Comparison of ENCODE assay signal across 9 cellular contexts in the genomic region with DNA sequence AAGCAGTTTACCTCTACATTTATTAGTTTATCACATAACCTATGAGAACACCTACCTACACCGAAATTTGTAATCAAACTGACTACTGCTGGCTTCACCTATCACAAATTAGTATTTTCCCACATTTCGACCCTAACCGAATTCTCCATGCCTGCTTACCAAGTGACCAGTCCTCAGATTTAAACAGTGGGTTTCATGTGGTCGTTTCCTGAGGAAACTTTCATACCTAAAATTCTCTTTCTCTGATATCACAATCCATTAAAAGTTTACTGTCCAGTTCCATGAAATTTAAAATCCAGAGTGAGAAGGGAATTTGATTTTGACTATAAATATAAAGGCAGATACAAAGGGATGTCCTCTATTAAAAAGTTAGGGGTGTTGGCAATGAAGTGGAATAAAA. TPM values are rescaled to one million over a fixed set of nuclear protein-coding genes. Genes with fewer than 3 reads are reported as not detected.
DNase-seq lines count a peak whose midpoint lies in the region; ATAC-seq, FAIRE-seq and TF ChIP-seq lines count a peak whose summit lies in the region.
"Had no signal": no experiment of that assay in that cellular context is flagged by ENCODE, and none has a peak within 500 bp of the region (broad histone marks: within the 10 kb centered on the region; RNA-seq: fewer than 3 reads in every experiment).

No MANE protein-coding gene starts in this region.

- intact Hi-C loops in PC-9 (cut with micrococcal nuclease; ENCODE audit: unreplicated experiment), result no loop called here
- intact Hi-C loops in head of caudate nucleus (cut with DNase I), result no loop called here

- POLR2A ChIA-PET in A549 (lab: Yijun Ruan, JAX) (interaction anchor here (0.7 to 2.5 kb wide), 4 partner anchors 8 to 347 kb away, joined by 3 to 9 read pairs (median 4); no protein-coding TSS in a partner anchor), PC-9 (lab: Charles Lee; ENCODE audit: unreplicated experiment) (no interaction called here)

- peak overlapping the region; percentile 90 for H3K4me3 ChIP-seq in A549
- no peak overlapping the region for H3K4me3 ChIP-seq in PC-9
- peak overlapping the region; percentile 79 for H3K4me3 ChIP-seq in epithelial cell of esophagus (ENCODE audit: low read length)
- H3K4me3 ChIP-seq in neural progenitor cell, result no peak overlapping the region

- peaks cover 67% of the 10 kb centered on the region for H3K4me1 ChIP-seq in A549
- H3K4me1 ChIP-seq in PC-9 (replicated peaks; ENCODE audit: insufficient read depth), result peaks cover 21% of the 10 kb centered on the region
- peaks cover 6% of the 10 kb centered on the region for H3K4me1 ChIP-seq in neural progenitor cell

- FAIRE-seq in A549 (lab: Jason Lieb, UNC), result no peak

- ATAC-seq in A549, result no peak

- H3K79me2 ChIP-seq in PC-9 (ENCODE audit: low read depth) (peaks cover 11% of the 10 kb centered on the region), neural progenitor cell (ENCODE audit: low read depth) (no peaks in the 10 kb centered on the region)

- no peak overlapping the region for H2AFZ ChIP-seq in PC-9
- H2AFZ ChIP-seq in neural progenitor cell (replicated peaks), result no peak overlapping the region

- TF ChIP-seq RAD21 in A549 (conservative IDR thresholded peaks at IDR 0.05 in 1 of 2, IDR thresholded peaks at IDR 0.05 in 1 of 2), result no peak

- H3K36me3 ChIP-seq in PC-9 (ENCODE audit: low read depth), result no peaks in the 10 kb centered on the region
- no peaks in the 10 kb centered on the region for H3K36me3 ChIP-seq in neural progenitor cell

- no peaks in the 10 kb centered on the region for H3K9me2 ChIP-seq in PC-9 (ENCODE audit: insufficient read depth)

- no peak overlapping the region for H3K27ac Mint-ChIP-seq in neural progenitor cell
- no peak overlapping the region for H3K27ac Mint-ChIP-seq in T-helper 2 cell treated with Interferon-gamma antibody and Interleukin-4, amounts not matched to agents 5 μg/mL and 100 μg/mL, for 36 hours
- H3K27ac Mint-ChIP-seq: activated naive CD4-positive, alpha-beta T cell treated with anti-CD3 and anti-CD28 coated beads, Interleukin-2, amount 50 U/mL, for 24 hours had no signal

- WGBS in A549 (ENCODE audit: missing lambda C conversion rate), result 5% methylated on average over 4 of the region's 4 CpGs

- DNase-seq in A549 (ENCODE audit: low read depth in 1 of 2, low spot score in 1 of 2), result no peak
- no peak for DNase-seq in PC-9
- DNase-seq in epithelial cell of esophagus (ENCODE audit: low read depth), result no peak
- DNase-seq in neural progenitor cell (ENCODE audit: low spot score), result no peak
- DNase-seq in head of caudate nucleus, result no peak
- DNase-seq in foreskin melanocyte, result no peak
- no peak for DNase-seq in LoVo (ENCODE audit: low spot score)
- DNase-seq in T-helper 2 cell treated with Interferon-gamma antibody and Interleukin-4, amounts not matched to agents 5 μg/mL and 100 μg/mL, for 36 hours (ENCODE audit: low spot score), result no peak

- H3F3A ChIP-seq in PC-9 (ENCODE audit: insufficient read depth, low read depth) (peaks cover 6% of the 10 kb centered on the region), neural progenitor cell (ENCODE audit: low read depth) (peaks cover 17% of the 10 kb centered on the region)

- H3K27me3 ChIP-seq in PC-9 (ENCODE audit: insufficient read depth, low read depth), result no peaks in the 10 kb centered on the region
- peaks cover 24% of the 10 kb centered on the region for H3K27me3 ChIP-seq in neural progenitor cell

- H4K20me1 ChIP-seq in PC-9 (ENCODE audit: insufficient read depth) (no peaks in the 10 kb centered on the region), neural progenitor cell (ENCODE audit: low read depth) (no peaks in the 10 kb centered on the region)

- TF ChIP-seq CTCF in A549 (IDR thresholded peaks at IDR 0.05), result no peak
- no peak for TF ChIP-seq CTCF in PC-9 (conservative IDR thresholded peaks at IDR 0.05)
- no peak for TF ChIP-seq CTCF in epithelial cell of esophagus (IDR thresholded peaks at IDR 0.05; ENCODE audit: insufficient read depth, low read depth, low read length, missing control alignments)
- no peak for TF ChIP-seq CTCF in neural progenitor cell (IDR thresholded peaks at IDR 0.05)

- no peak for TF ChIP-seq POLR2A in A549 (IDR thresholded peaks at IDR 0.05; ENCODE audit: low read length)

- H3K4me2 ChIP-seq in A549 (peak overlapping the region; percentile 97), PC-9 (peak overlapping the region; percentile 80), neural progenitor cell (peak overlapping the region; percentile 84)

- H3K27me3 Mint-ChIP-seq in neural progenitor cell (ENCODE audit: insufficient read depth, low read depth), result peaks cover 2% of the 10 kb centered on the region
- H3K27me3 Mint-ChIP-seq in T-helper 2 cell treated with Interferon-gamma antibody and Interleukin-4, amounts not matched to agents 5 μg/mL and 100 μg/mL, for 36 hours (ENCODE audit: low read depth), result peaks cover 55% of the 10 kb centered on the region

- H3K27ac ChIP-seq in A549 (peak overlapping the region; percentile 78 to 87), PC-9 (no peak overlapping the region), neural progenitor cell (no peak overlapping the region)

- no peak overlapping the region for H3K9ac ChIP-seq in neural progenitor cell

- H3K4me1 Mint-ChIP-seq in neural progenitor cell, result peaks cover 9% of the 10 kb centered on the region
- peaks cover 7% of the 10 kb centered on the region for H3K4me1 Mint-ChIP-seq in T-helper 2 cell treated with Interferon-gamma antibody and Interleukin-4, amounts not matched to agents 5 μg/mL and 100 μg/mL, for 36 hours (ENCODE audit: low read depth)

- H3K9me3 ChIP-seq in A549 (no peaks in the 10 kb centered on the region), PC-9 (ENCODE audit: insufficient read depth, low read depth) (no peaks in the 10 kb centered on the region), neural progenitor cell (ENCODE audit: low read depth) (no peaks in the 10 kb centered on the region)

- BruUV-seq in PC-9 (replicated peaks; lab: Mats Ljungman, UMichigan), result no TSS peak

- peak overlapping the region; percentile 96 for H3K4me3 Mint-ChIP-seq in neural progenitor cell
- no peak overlapping the region for H3K4me3 Mint-ChIP-seq in T-helper 2 cell treated with Interferon-gamma antibody and Interleukin-4, amounts not matched to agents 5 μg/mL and 100 μg/mL, for 36 hours

- TF ChIP-seq EP300 in A549 (IDR thresholded peaks at IDR 0.05), result no peak

- no peaks in the 10 kb centered on the region for H3K36me3 Mint-ChIP-seq in neural progenitor cell
- H3K36me3 Mint-ChIP-seq in T-helper 2 cell treated with Interferon-gamma antibody and Interleukin-4, amounts not matched to agents 5 μg/mL and 100 μg/mL, for 36 hours (ENCODE audit: low read depth), result no peaks in the 10 kb centered on the region
- H3K36me3 Mint-ChIP-seq: activated naive CD4-positive, alpha-beta T cell treated with anti-CD3 and anti-CD28 coated beads, Interleukin-2, amount 50 U/mL, for 24 hours had no signal

- CTCF ChIA-PET in A549 (lab: Yijun Ruan, JAX) (interaction anchor here (0.7 to 4.5 kb wide), 8 partner anchors 10 to 419 kb away, joined by 3 to 34 read pairs (median 4); no protein-coding TSS in a partner anchor), PC-9 (lab: Charles Lee) (interaction anchor here (1.2 kb wide), 1 partner anchor 31 kb away, joined by 3 read pairs; no protein-coding TSS in a partner anchor)

- H3K9me3 Mint-ChIP-seq in neural progenitor cell, result no peaks in the 10 kb centered on the region
- no peaks in the 10 kb centered on the region for H3K9me3 Mint-ChIP-seq in T-helper 2 cell treated with Interferon-gamma antibody and Interleukin-4, amounts not matched to agents 5 μg/mL and 100 μg/mL, for 36 hours
- H3K9me3 Mint-ChIP-seq: activated naive CD4-positive, alpha-beta T cell treated with anti-CD3 and anti-CD28 coated beads, Interleukin-2, amount 50 U/mL, for 24 hours had no signal

TF ChIP-seq in A549, 52 proteins besides CTCF, POLR2A, EP300 and RAD21 (continues in another document):
- TF ChIP-seq JUNB (IDR thresholded peaks at IDR 0.05) (no peak), RFX5 (IDR thresholded peaks at IDR 0.05) (no peak), HDAC2 (IDR thresholded peaks at IDR 0.05) (no peak), CBX2 (IDR thresholded peaks at IDR 0.05; ENCODE audit: borderline replicate concordance, low read depth) (no peak), CBX8 (IDR thresholded peaks at IDR 0.05) (no peak), GATA3 (IDR thresholded peaks at IDR 0.05; ENCODE audit: borderline replicate concordance) (no peak), POLR2AphosphoS2 (conservative IDR thresholded peaks at IDR 0.05; ENCODE audit: low read length) (no peak), ZSCAN20 (CRISPR knock-in tag; IDR thresholded peaks at IDR 0.05) (no peak), FOSL2 (IDR thresholded peaks at IDR 0.05) (no peak), FOSL2 (CRISPR knock-in tag; IDR thresholded peaks at IDR 0.05) (no peak)
- TF ChIP-seq, protein P1, sequence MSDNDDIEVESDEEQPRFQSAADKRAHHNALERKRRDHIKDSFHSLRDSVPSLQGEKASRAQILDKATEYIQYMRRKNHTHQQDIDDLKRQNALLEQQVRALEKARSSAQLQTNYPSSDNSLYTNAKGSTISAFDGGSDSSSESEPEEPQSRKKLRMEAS (IDR thresholded peaks at IDR 0.05), result no peak
- TF ChIP-seq, protein P2, sequence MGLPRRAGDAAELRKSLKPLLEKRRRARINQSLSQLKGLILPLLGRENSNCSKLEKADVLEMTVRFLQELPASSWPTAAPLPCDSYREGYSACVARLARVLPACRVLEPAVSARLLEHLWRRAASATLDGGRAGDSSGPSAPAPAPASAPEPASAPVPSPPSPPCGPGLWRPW (IDR thresholded peaks at IDR 0.05), result no peak
- TF ChIP-seq, protein P3, sequence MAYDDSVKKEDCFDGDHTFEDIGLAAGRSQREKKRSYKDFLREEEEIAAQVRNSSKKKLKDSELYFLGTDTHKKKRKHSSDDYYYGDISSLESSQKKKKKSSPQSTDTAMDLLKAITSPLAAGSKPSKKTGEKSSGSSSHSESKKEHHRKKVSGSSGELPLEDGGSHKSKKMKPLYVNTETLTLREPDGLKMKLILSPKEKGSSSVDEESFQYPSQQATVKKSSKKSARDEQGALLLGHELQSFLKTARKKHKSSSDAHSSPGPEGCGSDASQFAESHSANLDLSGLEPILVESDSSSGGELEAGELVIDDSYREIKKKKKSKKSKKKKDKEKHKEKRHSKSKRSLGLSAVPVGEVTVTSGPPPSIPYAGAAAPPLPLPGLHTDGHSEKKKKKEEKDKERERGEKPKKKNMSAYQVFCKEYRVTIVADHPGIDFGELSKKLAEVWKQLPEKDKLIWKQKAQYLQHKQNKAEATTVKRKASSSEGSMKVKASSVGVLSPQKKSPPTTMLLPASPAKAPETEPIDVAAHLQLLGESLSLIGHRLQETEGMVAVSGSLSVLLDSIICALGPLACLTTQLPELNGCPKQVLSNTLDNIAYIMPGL (CRISPR knock-in tag; IDR thresholded peaks at IDR 0.05; ENCODE audit: borderline replicate concordance), result no peak

RNA-seq across cellular contexts. Expression of a gene that starts 1.9 kb away (rescaled TPM):
- polyA plus RNA-seq in A549 (2011; rRNA removed) (161 and 174 TPM in 2 replicates), A549 (2017; fragmentation: RNase III; extraction: RNeasy Plus Mini Kit Qiagen cat#74134 plus additional on column Dnase treatment) (159 to 184 TPM (median 171 TPM) in 3 replicates)
- 20.1 and 22.2 TPM in 2 replicates for polyA plus RNA-seq in A549 (2012; cell fraction: cytosol; rRNA removed)
- polyA plus RNA-seq in A549 (2012; cell fraction: nucleus; rRNA removed), result 20.3 and 34.8 TPM in 2 replicates
- 45.9 and 46.7 TPM in 2 replicates for polyA minus RNA-seq in A549 (2011; rRNA and poly(A)+ RNA removed)
- total RNA-seq in PC-9 (2021) (27.4 and 30.3 TPM in 2 replicates), neural progenitor cell (ENCODE audit: low replicate concordance) (8.3 and 29.2 TPM in 2 replicates)

Comparison
In these comparisons a context has a peak if more than half of its experiments do, and no peak if none do; other contexts are left out.
1. H3K27ac ChIP-seq: peak in A549 (2 of 2); none in PC-9 (single experiment) and neural progenitor cell (single experiment).
2. H3K4me3 ChIP-seq: peak in A549 (single experiment) and epithelial cell of esophagus (single experiment); none in PC-9 (single experiment) and neural progenitor cell (single experiment).
3. Peak in every context shown above with its lines, with median percentiles within 50 percentile points of each other: H3K4me2 ChIP-seq.